19 cellular contexts compared by ENCODE assay signal in genomic region chr17:68450391-68450790, GRCh38. TPM values are rescaled to one million over a fixed set of nuclear protein-coding genes. Genes with fewer than 3 reads are reported as not detected.
DNase-seq lines count a peak whose midpoint lies in the region; ATAC-seq and TF ChIP-seq lines count a peak whose summit lies in the region.
"Had no signal": no experiment of that assay in that cellular context is flagged by ENCODE, and none has a peak within 500 bp of the region (broad histone marks: within the 10 kb centered on the region; RNA-seq: fewer than 3 reads in every experiment).

No MANE protein-coding gene starts in this region.

- H3K27ac ChIP-seq in left ventricle myocardium inferior (replicated peaks) (peak overlapping the region; percentile 7), SK-N-SH (ENCODE audit: low read depth in 2 of 2, low read length in 1 of 2) (no peak overlapping the region)

- H3K36me3 Mint-ChIP-seq in endothelial cell (ENCODE audit: low read depth, unreplicated experiment), result peaks cover 24% of the 10 kb centered on the region

- no peaks in the 10 kb centered on the region for H3K9me2 ChIP-seq in SK-N-SH

- POLR2A ChIA-PET in SK-N-SH (lab: Yijun Ruan, JAX), result interaction anchor here (0.6 kb wide), 1 partner anchor 62 kb away, joined by 4 read pairs; no protein-coding TSS in a partner anchor

- CTCF ChIA-PET in SK-N-SH (lab: Yijun Ruan, JAX), result interaction anchor here (0.9 to 8.1 kb wide), 4 partner anchors 13 to 250 kb away, joined by 3 to 80 read pairs (median 4); no protein-coding TSS in a partner anchor

- H3K4me1 Mint-ChIP-seq in endothelial cell (ENCODE audit: unreplicated experiment), result peaks cover 20% of the 10 kb centered on the region

- no peaks in the 10 kb centered on the region for H3F3A ChIP-seq in SK-N-SH (replicated peaks; ENCODE audit: insufficient read depth)

- H3K36me3 ChIP-seq in left ventricle myocardium inferior (peaks cover 77% of the 10 kb centered on the region), SK-N-SH (replicated peaks in 1 of 2; ENCODE audit: control insufficient read depth in 1 of 2, insufficient read depth in 2 of 2, low read length in 1 of 2) (peaks cover 33 to 44% of the 10 kb centered on the region in 2 experiments)

- peak overlapping the region; percentile 6 for H3K4me3 Mint-ChIP-seq in endothelial cell (ENCODE audit: unreplicated experiment)
- H3K4me3 Mint-ChIP-seq: IgD-negative memory B cell had no signal

- H4K20me1 ChIP-seq in SK-N-SH (ENCODE audit: insufficient read depth), result peaks cover 8% of the 10 kb centered on the region; the same call in 1 of the 2 replicates

- no peak for TF ChIP-seq RAD21 in SK-N-SH (IDR thresholded peaks at IDR 0.05; ENCODE audit: low read length)

- no peaks in the 10 kb centered on the region for H3K27me3 Mint-ChIP-seq in endothelial cell (ENCODE audit: unreplicated experiment)
- H3K27me3 Mint-ChIP-seq: IgD-negative memory B cell had no signal

- peaks cover 34% of the 10 kb centered on the region for H3K79me2 ChIP-seq in SK-N-SH (ENCODE audit: insufficient read depth)

- no peaks in the 10 kb centered on the region for H3K9me3 ChIP-seq in left ventricle myocardium inferior (replicated peaks)
- no peaks in the 10 kb centered on the region for H3K9me3 ChIP-seq in SK-N-SH

- H3K9me3 Mint-ChIP-seq in endothelial cell (ENCODE audit: unreplicated experiment), result no peaks in the 10 kb centered on the region
- H3K9me3 Mint-ChIP-seq: IgD-negative memory B cell had no signal

- no peak overlapping the region for H3K4me2 ChIP-seq in SK-N-SH

- H3K27ac Mint-ChIP-seq in endothelial cell (ENCODE audit: unreplicated experiment), result no peak overlapping the region
- H3K27ac Mint-ChIP-seq: IgD-negative memory B cell had no signal

- intact Hi-C loops in left ventricle myocardium inferior (cut with micrococcal nuclease) (no loop called here), left cardiac atrium (cut with DNase I) (no loop called here)

- no peak overlapping the region for H3K4me3 ChIP-seq in left ventricle myocardium inferior
- no peak overlapping the region for H3K4me3 ChIP-seq in SK-N-SH (ENCODE audit: low read depth in 2 of 2, low read length in 1 of 2)

- DNase-seq in left ventricle myocardium inferior, result no peak
- DNase-seq in left cardiac atrium, result no peak
- DNase-seq in NCI-H1092 treated with DMSO at 0.1 percent for 48 hours (lab: John Stamatoyannopoulos, UW), result peak; percentile 19
- no peak for DNase-seq in endothelial cell (ENCODE audit: low spot score)
- DNase-seq in SK-N-SH, result no peak
- DNase-seq in activated gamma-delta T cell treated with Interleukin-2 at 50 U/mL for 16 hours, result no peak
- DNase-seq: C1 segment of cervical spinal cord, COR-L47, GF-D8, GOT3, Karpas-422, NCI-H187, NCI-H774, SHP77 treated with DMSO at 0.1 percent for 48 hours, T-helper 1 cell had no signal

- 81% methylated on average over 8 of the region's 8 CpGs for WGBS in SK-N-SH (ENCODE audit: low lambda C conversion rate)

- peaks cover 84% of the 10 kb centered on the region for H3K4me1 ChIP-seq in left ventricle myocardium inferior
- peaks cover 0 to 2% of the 10 kb centered on the region in 2 experiments; a peak in 1 of 4 replicates for H3K4me1 ChIP-seq in SK-N-SH (ENCODE audit: control insufficient read depth in 1 of 2, insufficient read depth in 2 of 2, low read depth in 1 of 2, low read length in 1 of 2)

- TF ChIP-seq CTCF in left ventricle myocardium inferior (IDR thresholded peaks at IDR 0.05; ENCODE audit: borderline replicate concordance) (no peak), endothelial cell (IDR thresholded peaks at IDR 0.05; ENCODE audit: unreplicated experiment) (no peak), SK-N-SH (IDR thresholded peaks at IDR 0.05) (no peak)

- no peak for TF ChIP-seq EP300 in SK-N-SH (IDR thresholded peaks at IDR 0.05; ENCODE audit: borderline replicate concordance in 1 of 2, low read depth in 1 of 2, low read length in 1 of 2)

- ATAC-seq in left cardiac atrium (no peak), GM19328 (IDR thresholded peaks at IDR 0.05; ENCODE audit: unreplicated experiment) (no peak)
- ATAC-seq: HCT116, SK-N-SH treated with all-trans-retinoic acid at 6 μM for 48 hours had no signal

- no peaks in the 10 kb centered on the region for H3K27me3 ChIP-seq in left ventricle myocardium inferior (ENCODE audit: low read depth)
- H3K27me3 ChIP-seq in SK-N-SH (ENCODE audit: insufficient read depth), result no peaks in the 10 kb centered on the region

- no peak overlapping the region for H3K9ac ChIP-seq in SK-N-SH

- H2AFZ ChIP-seq in SK-N-SH (ENCODE audit: low read depth), result no peak overlapping the region

TF ChIP-seq in SK-N-SH, 30 proteins besides CTCF, POLR2A, EP300 and RAD21:
- TF ChIP-seq TCF12 (IDR thresholded peaks at IDR 0.05) (no peak), TEAD4 (IDR thresholded peaks at IDR 0.05; ENCODE audit: borderline replicate concordance, insufficient read depth) (no peak), ELF1 (IDR thresholded peaks at IDR 0.05) (no peak), REST (IDR thresholded peaks at IDR 0.05; ENCODE audit: low read depth, low read length) (no peak), MXI1 (IDR thresholded peaks at IDR 0.05; ENCODE audit: low read depth, low read length) (no peak), RFX5 (IDR thresholded peaks at IDR 0.05; ENCODE audit: low read length) (no peak), EZH2phosphoT487 (IDR thresholded peaks at IDR 0.05; ENCODE audit: borderline replicate concordance, low read depth) (no peak), SIN3A (IDR thresholded peaks at IDR 0.05; ENCODE audit: borderline replicate concordance, low read depth, low read length) (no peak), POLR2AphosphoS5 (IDR thresholded peaks at IDR 0.05; ENCODE audit: low read depth, low read length) (no peak), FOSL2 (IDR thresholded peaks at IDR 0.05; ENCODE audit: borderline replicate concordance, low read depth) (no peak), FOXJ3 (CRISPR knock-in tag; IDR thresholded peaks at IDR 0.05) (no peak), GABPA (IDR thresholded peaks at IDR 0.05; ENCODE audit: low read depth) (no peak), MEF2A (IDR thresholded peaks at IDR 0.05; ENCODE audit: borderline replicate concordance, low read depth) (no peak), JUND (IDR thresholded peaks at IDR 0.05) (no peak)
- TF ChIP-seq, protein P1, sequence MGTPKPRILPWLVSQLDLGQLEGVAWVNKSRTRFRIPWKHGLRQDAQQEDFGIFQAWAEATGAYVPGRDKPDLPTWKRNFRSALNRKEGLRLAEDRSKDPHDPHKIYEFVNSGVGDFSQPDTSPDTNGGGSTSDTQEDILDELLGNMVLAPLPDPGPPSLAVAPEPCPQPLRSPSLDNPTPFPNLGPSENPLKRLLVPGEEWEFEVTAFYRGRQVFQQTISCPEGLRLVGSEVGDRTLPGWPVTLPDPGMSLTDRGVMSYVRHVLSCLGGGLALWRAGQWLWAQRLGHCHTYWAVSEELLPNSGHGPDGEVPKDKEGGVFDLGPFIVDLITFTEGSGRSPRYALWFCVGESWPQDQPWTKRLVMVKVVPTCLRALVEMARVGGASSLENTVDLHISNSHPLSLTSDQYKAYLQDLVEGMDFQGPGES (IDR thresholded peaks at IDR 0.05; ENCODE audit: low read depth, low read length), result no peak

RNA-seq across cellular contexts. Expression of gene WIPI1, which starts 6.9 kb away (rescaled TPM):
- total RNA-seq in left ventricle myocardium inferior (89.9 TPM), left cardiac atrium (10 to 100 TPM; 35.8 to 74.3 TPM), endothelial cell (ENCODE audit: unreplicated experiment) (98.0 TPM)
- 52.7 and 65.2 TPM in 2 replicates for polyA plus RNA-seq in SK-N-SH (2012; rRNA removed)
- polyA plus RNA-seq in SK-N-SH (2012; cell fraction: cytosol; rRNA removed), result 49.1 and 55.1 TPM in 2 replicates
- 35.4 and 62.8 TPM in 2 replicates for polyA plus RNA-seq in SK-N-SH (2012; cell fraction: nucleus; rRNA removed)
